8 cellular contexts compared by ENCODE assay signal in the genomic region with DNA sequence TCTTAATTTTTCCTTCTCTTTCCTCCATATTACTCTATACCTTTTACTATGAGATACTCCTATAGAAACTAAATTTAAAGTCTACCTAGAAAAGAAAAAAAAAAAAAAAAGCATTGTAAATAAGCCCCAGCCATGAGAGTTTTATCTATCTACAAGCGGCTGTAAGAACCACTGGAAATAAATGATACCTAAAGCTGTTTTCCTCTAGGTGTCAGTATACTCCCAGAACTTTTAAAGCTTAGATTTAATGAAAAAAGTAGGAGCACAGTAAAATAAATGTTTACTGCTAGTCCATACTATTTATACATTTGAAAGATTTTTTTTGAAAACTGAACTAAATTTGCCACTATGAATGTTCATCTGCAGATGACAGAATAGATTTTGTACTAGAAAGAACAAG. TPM values are rescaled to one million over a fixed set of nuclear protein-coding genes. Genes with fewer than 3 reads are reported as not detected.
DNase-seq lines count a peak whose midpoint lies in the region; ATAC-seq and TF ChIP-seq lines count a peak whose summit lies in the region.

No MANE protein-coding gene starts in this region.

- no peaks in the 10 kb centered on the region for H3K9me3 ChIP-seq in osteoblast (ENCODE audit: low read depth, low read length)

- intact Hi-C loops in dorsolateral prefrontal cortex (cut with DNase I): no loop called here

- TF ChIP-seq CTCF in GM12873 (IDR thresholded peaks at IDR 0.05; ENCODE audit: insufficient read depth, low read depth, low read length, missing control alignments) (peak; percentile 7), dorsolateral prefrontal cortex (IDR thresholded peaks at IDR 0.05 in 54 of 56, conservative IDR thresholded peaks at IDR 0.05 in 2 of 56; ENCODE audit: low read depth in 1 of 56, partially characterized antibody in 56 of 56) (peak; percentile 25 to 77 (median 58)), osteoblast (IDR thresholded peaks at IDR 0.05; ENCODE audit: extremely low read depth, low read depth, low read length) (peak; percentile 73)

- peak overlapping the region in 5 of 59 donors; percentile 21 to 39 (median 31) for H3K4me3 ChIP-seq in dorsolateral prefrontal cortex
- H3K4me3 ChIP-seq in osteoblast (ENCODE audit: insufficient read depth, low read length): no peak overlapping the region

- ATAC-seq in GM21786 (IDR thresholded peaks at IDR 0.05; ENCODE audit: unreplicated experiment) (no peak), GM21360 (IDR thresholded peaks at IDR 0.05; ENCODE audit: unreplicated experiment) (no peak)

- H4K20me1 ChIP-seq in osteoblast (ENCODE audit: insufficient read depth, low read length): no peaks in the 10 kb centered on the region

- POLR2A ChIA-PET in activated CD4-positive, alpha-beta memory T cell treated with anti-CD3 and anti-CD28 coated beads, Interleukin-2, amount 10 ng/mL, durations not matched to agents 7 days and 5 days (lab: Charles Lee): no interaction called here

- CTCF ChIA-PET in activated CD4-positive, alpha-beta memory T cell treated with anti-CD3 and anti-CD28 coated beads, Interleukin-2, amount 10 ng/mL, durations not matched to agents 7 days and 5 days (lab: Charles Lee): interaction anchor here (0.7 kb wide), 1 partner anchor 54 kb away, joined by 3 read pairs; no protein-coding TSS in a partner anchor

- no peaks in the 10 kb centered on the region for H3K36me3 Mint-ChIP-seq in activated CD4-positive, alpha-beta memory T cell treated with anti-CD3 and anti-CD28 coated beads, Interleukin-2, amount 10 ng/mL, durations not matched to agents 7 days and 5 days (ENCODE audit: low read depth)

- H3K4me2 ChIP-seq in osteoblast (ENCODE audit: insufficient read depth, low read length): peak overlapping the region; percentile 70

- H3K79me2 ChIP-seq in osteoblast (ENCODE audit: insufficient read depth, low read length): no peaks in the 10 kb centered on the region

- H3K4me1 Mint-ChIP-seq in activated CD4-positive, alpha-beta memory T cell treated with anti-CD3 and anti-CD28 coated beads, Interleukin-2, amount 10 ng/mL, durations not matched to agents 7 days and 5 days: no peaks in the 10 kb centered on the region

- H2AFZ ChIP-seq in osteoblast (ENCODE audit: low read length): no peak overlapping the region

- H3K36me3 ChIP-seq in osteoblast (ENCODE audit: insufficient read depth, low read length): no peaks in the 10 kb centered on the region

- H3K27me3 ChIP-seq in dorsolateral prefrontal cortex (no peaks in the 10 kb centered on the region), osteoblast (ENCODE audit: insufficient read depth, low read length) (no peaks in the 10 kb centered on the region)

- peaks cover 3% of the 10 kb centered on the region for H3K9me3 Mint-ChIP-seq in activated CD4-positive, alpha-beta memory T cell treated with anti-CD3 and anti-CD28 coated beads, Interleukin-2, amount 10 ng/mL, durations not matched to agents 7 days and 5 days

- DNase-seq in NCI-H446 treated with DMSO at 0.1 percent for 48 hours (lab: John Stamatoyannopoulos, UW) (peak; percentile 85), dorsolateral prefrontal cortex (no peak), osteoblast (ENCODE audit: insufficient read length, low spot score, missing footprints) (peak; percentile 65), epidermal melanocyte (ENCODE audit: insufficient read length, low spot score) (no peak)
- no peak for DNase-seq in activated CD4-positive, alpha-beta memory T cell treated with anti-CD3 and anti-CD28 coated beads, Interleukin-2, amount 10 ng/mL, durations not matched to agents 7 days and 5 days

- H3K27ac Mint-ChIP-seq in activated CD4-positive, alpha-beta memory T cell treated with anti-CD3 and anti-CD28 coated beads, Interleukin-2, amount 10 ng/mL, durations not matched to agents 7 days and 5 days: no peak overlapping the region

- H3K4me1 ChIP-seq in osteoblast (ENCODE audit: insufficient read depth, low read length): peaks cover 17% of the 10 kb centered on the region

- H3K27ac ChIP-seq in dorsolateral prefrontal cortex: peak overlapping the region in 14 of 59 donors; percentile 3 to 57 (median 36)
- no peak overlapping the region for H3K27ac ChIP-seq in osteoblast (ENCODE audit: low read depth, low read length)

- H3K27me3 Mint-ChIP-seq in activated CD4-positive, alpha-beta memory T cell treated with anti-CD3 and anti-CD28 coated beads, Interleukin-2, amount 10 ng/mL, durations not matched to agents 7 days and 5 days: no peaks in the 10 kb centered on the region

- no peak overlapping the region for H3K4me3 Mint-ChIP-seq in activated CD4-positive, alpha-beta memory T cell treated with anti-CD3 and anti-CD28 coated beads, Interleukin-2, amount 10 ng/mL, durations not matched to agents 7 days and 5 days

RNA-seq across cellular contexts. Expression of a gene that starts 26.2 kb away (rescaled TPM):
- 1 to 10 TPM in 105 of 120 experiments, under 1 TPM in 14, not detected in 1; 0.26 to 8.9 (median 2.7) TPM for total RNA-seq in dorsolateral prefrontal cortex
- total RNA-seq in osteoblast: 0.36 TPM in 1 of 2 replicates, not detected in the other
- total RNA-seq in activated CD4-positive, alpha-beta memory T cell treated with anti-CD3 and anti-CD28 coated beads, Interleukin-2, amount 10 ng/mL, durations not matched to agents 7 days and 5 days: not detected

RNA-seq across cellular contexts. Expression of a gene that starts 55.4 kb away (rescaled TPM):
- total RNA-seq in dorsolateral prefrontal cortex (10 to 100 TPM in 58 of 120 experiments, 1 to 10 TPM in 62; 2.9 to 37.9 (median 9.8) TPM), osteoblast (88.3 and 107 TPM in 2 replicates)
- total RNA-seq in activated CD4-positive, alpha-beta memory T cell treated with anti-CD3 and anti-CD28 coated beads, Interleukin-2, amount 10 ng/mL, durations not matched to agents 7 days and 5 days: not detected

Comparison
In these comparisons a context has a peak if more than half of its experiments do, and no peak if none do; other contexts are left out.
1. CTCF ChIP-seq: peak in every context shown above with its lines; median percentile 73 in osteoblast; 58 in dorsolateral prefrontal cortex; 7 in GM12873.
2. DNase-seq: peak in NCI-H446 treated with DMSO at 0.1 percent for 48 hours (single experiment) and osteoblast (single experiment); none in dorsolateral prefrontal cortex (0 of 10), epidermal melanocyte (single experiment) and activated CD4-positive, alpha-beta memory T cell treated with anti-CD3 and anti-CD28 coated beads, Interleukin-2, amount 10 ng/mL, durations not matched to agents 7 days and 5 days (single experiment).